ENCODE assay signal across 10 cellular contexts in genomic region chr1:204544321-204544720, GRCh38. TPM values are rescaled to one million over a fixed set of nuclear protein-coding genes. Genes with fewer than 3 reads are reported as not detected.
DNase-seq lines count a peak whose midpoint lies in the region; ATAC-seq and TF ChIP-seq lines count a peak whose summit lies in the region.
"Had no signal": no experiment of that assay in that cellular context is flagged by ENCODE, and none has a peak within 500 bp of the region (broad histone marks: within the 10 kb centered on the region; RNA-seq: fewer than 3 reads in every experiment).

No MANE protein-coding gene starts in this region.

- H3K4me3 ChIP-seq in Jurkat, Clone E6-1 (ENCODE audit: low read length) = peak overlapping the region; percentile 9
- no peak overlapping the region for H3K4me3 ChIP-seq in brain microvascular endothelial cell (ENCODE audit: low read depth, low read length)
- H3K4me3 ChIP-seq in skeletal muscle cell (ENCODE audit: low read depth, low read length) = no peak overlapping the region
- H3K4me3 ChIP-seq: testis had no signal

- in situ Hi-C loops in brain microvascular endothelial cell (cut with HindIII; ENCODE audit: low pct_ligation_motif_present, low sequenced_read_pairs) = no loop called here

- no peak for ATAC-seq in HG03039 (IDR thresholded peaks at IDR 0.05; ENCODE audit: unreplicated experiment)

- peaks cover 73% of the 10 kb centered on the region for H3K36me3 ChIP-seq in brain microvascular endothelial cell (replicated peaks)

- DNase-seq in NOMO-1 treated with DMSO at 0.1 percent for 48 hours (lab: John Stamatoyannopoulos, UW; ENCODE audit: unreplicated experiment) (peak; percentile 0), NOMO-1 treated with dmso at 0.1 percent for 144 hours (lab: John Stamatoyannopoulos, UW; ENCODE audit: unreplicated experiment) (no peak), brain microvascular endothelial cell (peak; percentile 14), skeletal muscle cell (ENCODE audit: low read depth) (peak; percentile 31), COLO668 (lab: John Stamatoyannopoulos, UW; ENCODE audit: unreplicated experiment) (no peak), 8988T (no peak)
- DNase-seq in Jurkat, Clone E6-1 (ENCODE audit: low read depth, low spot score) = peak; percentile 89
- DNase-seq: testis had no signal

- TF ChIP-seq CTCF in brain microvascular endothelial cell (IDR thresholded peaks at IDR 0.05; ENCODE audit: low read depth, low read length, missing control alignments) = no peak

- no peaks in the 10 kb centered on the region for H3K27me3 ChIP-seq in brain microvascular endothelial cell (replicated peaks)
- H3K27me3 ChIP-seq: testis had no signal

- no peak overlapping the region for H3K27ac ChIP-seq in brain microvascular endothelial cell
- H3K27ac ChIP-seq: 22Rv1, testis had no signal

RNA-seq across cellular contexts. Expression of gene MDM4, which starts 28.1 kb away (rescaled TPM):
- polyA plus RNA-seq in Jurkat, Clone E6-1 (2012; ENCODE audit: insufficient read depth, insufficient read length) = 6.0 TPM

RNA-seq across cellular contexts. Expression of gene PIK3C2B, which starts 49.7 kb away (rescaled TPM):
- polyA plus RNA-seq in Jurkat, Clone E6-1 (2012; ENCODE audit: insufficient read depth, insufficient read length) = 7.5 TPM

Comparison
In these comparisons a context has a peak if more than half of its experiments do, and no peak if none do; other contexts are left out.
1. DNase-seq: peak in NOMO-1 treated with DMSO at 0.1 percent for 48 hours (single experiment), Jurkat, Clone E6-1 (single experiment), brain microvascular endothelial cell (single experiment) and skeletal muscle cell (single experiment); none in NOMO-1 treated with dmso at 0.1 percent for 144 hours (single experiment), COLO668 (single experiment) and 8988T (single experiment).